ENCODE assay signal across 24 cellular contexts in the genomic region with DNA sequence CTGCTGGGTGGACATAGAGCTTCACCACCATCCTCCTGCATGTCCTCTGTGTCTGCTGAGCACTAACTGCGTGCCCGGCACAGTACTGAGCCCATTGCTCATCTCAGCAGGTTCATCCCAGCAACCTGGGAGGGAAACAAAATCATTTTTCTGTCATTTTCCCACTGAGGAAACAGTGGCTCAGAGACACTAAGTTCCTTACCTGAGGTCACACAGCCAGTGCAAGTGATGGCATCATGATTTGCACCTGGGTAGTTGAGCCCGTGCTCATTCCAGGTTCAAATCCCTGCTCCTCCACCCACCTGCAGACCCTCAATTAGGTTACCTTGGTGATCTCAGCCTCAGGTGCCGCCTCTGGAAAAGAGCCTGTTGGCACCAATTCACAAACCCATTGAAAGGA.
"Had no signal": no experiment of that assay in that cellular context is flagged by ENCODE, and none has a peak within 500 bp of the region (broad histone marks: within the 10 kb centered on the region; RNA-seq: fewer than 3 reads in every experiment).

No MANE protein-coding gene starts in this region.

- H3K4me3 Mint-ChIP-seq: stimulated activated naive CD8-positive, alpha-beta T cell treated with anti-CD3 and anti-CD28 coated beads, Interleukin-15, Interleukin-2, amounts not matched to agents 100 ng/mL and 50 ng/mL, for 24 hours had no signal

- H3K9me3 Mint-ChIP-seq: memory B cell; mesothelial cell of epicardium; naive B cell; stimulated activated naive CD8-positive, alpha-beta T cell treated with anti-CD3 and anti-CD28 coated beads, Interleukin-15, Interleukin-2, amounts not matched to agents 100 ng/mL and 50 ng/mL, for 24 hours had no signal

- H3K9me3 ChIP-seq: mucosa of descending colon, pancreas, right atrium auricular region, thoracic aorta, tibial nerve, upper lobe of left lung, uterus had no signal

- H3K36me3 ChIP-seq: pancreas, right atrium auricular region, thoracic aorta, tibial nerve, upper lobe of left lung, uterus had no signal

- H3K27me3 Mint-ChIP-seq: memory B cell; naive B cell; progenitor cell of endocrine pancreas; stimulated activated naive B cell treated with anti-CD40 and anti-IgM and Interleukin-4, amounts not matched to agents 10 μg/mL and 1 μg/mL and 100 μg/mL, for 72 hours; stimulated activated naive CD8-positive, alpha-beta T cell treated with anti-CD3 and anti-CD28 coated beads, Interleukin-15, Interleukin-2, amounts not matched to agents 100 ng/mL and 50 ng/mL, for 24 hours had no signal

- H3K27ac Mint-ChIP-seq: memory B cell; mesothelial cell of epicardium; progenitor cell of endocrine pancreas; stimulated activated naive B cell treated with anti-CD40 and anti-IgM and Interleukin-4, amounts not matched to agents 10 μg/mL and 1 μg/mL and 100 μg/mL, for 72 hours; stimulated activated naive CD8-positive, alpha-beta T cell treated with anti-CD3 and anti-CD28 coated beads, Interleukin-15, Interleukin-2, amounts not matched to agents 100 ng/mL and 50 ng/mL, for 24 hours had no signal

- ATAC-seq: left lobe of liver; mucosa of descending colon; pancreas; stimulated activated naive B cell treated with anti-CD40 and anti-IgM and Interleukin-4, amounts not matched to agents 10 μg/mL and 1 μg/mL and 100 μg/mL, for 72 hours had no signal

- H3K27ac ChIP-seq: dorsolateral prefrontal cortex, pancreas, right atrium auricular region, skin epidermis, thoracic aorta, tibial nerve, upper lobe of left lung, uterus had no signal

- H3K4me3 ChIP-seq: dorsolateral prefrontal cortex, lung, mucosa of descending colon, pancreas, right atrium auricular region, skin epidermis, thoracic aorta, tibial nerve, upper lobe of left lung, uterus had no signal

- H3K4me1 ChIP-seq: pancreas, tibial nerve, upper lobe of left lung, uterus had no signal

- FAIRE-seq: frontal cortex, kidney, pancreas had no signal

- DNase-seq: cerebellar nuclear complex; dorsolateral prefrontal cortex; effector CD4-positive, alpha-beta T cell; kidney; mucosa of descending colon; naive B cell; occipital lobe; pancreas; stimulated activated CD4-positive, alpha-beta T cell treated with anti-CD3 and anti-CD28 coated beads, Interleukin-15, amount 100 ng/mL, for 24 hours; stimulated activated CD4-positive, alpha-beta T cell treated with anti-CD3 and anti-CD28 coated beads, Interleukin-2, amount 100 ng/mL, for 48 hours; stimulated activated naive B cell treated with anti-CD40 and anti-IgM and Interleukin-4, amounts not matched to agents 10 μg/mL and 1 μg/mL and 100 μg/mL, for 72 hours; upper lobe of left lung; uterus had no signal

- H3K4me1 Mint-ChIP-seq: mesothelial cell of epicardium had no signal

- H3K27me3 ChIP-seq: dorsolateral prefrontal cortex, pancreas, right atrium auricular region, tibial nerve, upper lobe of left lung, uterus had no signal
